1 cellular context compared by ENCODE assay signal in the genomic region with DNA sequence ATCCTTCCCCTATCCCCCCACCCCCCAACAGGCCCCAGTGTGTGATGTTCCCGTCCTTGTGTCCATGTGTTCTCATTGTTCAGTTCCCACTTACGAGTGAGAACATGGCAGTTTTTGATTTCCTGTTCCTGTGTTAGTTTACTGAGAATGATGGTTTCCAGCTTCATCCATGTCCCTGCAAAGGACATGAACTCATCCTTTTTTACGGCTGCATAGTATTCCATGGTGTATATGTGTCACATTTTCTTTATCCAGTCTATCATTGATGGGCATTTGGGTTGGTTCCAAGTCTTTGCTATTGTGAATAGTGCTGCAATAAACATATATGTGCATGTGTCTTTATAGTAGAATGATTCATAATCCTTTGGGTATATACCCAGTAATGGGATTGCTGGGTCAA.
TF ChIP-seq lines count a peak whose summit lies in the region.
"Not testable (repeated sequence)": the region's sequence is repeated elsewhere in the genome, so short reads cannot be mapped to it uniquely, and the experiment has no call there.

No MANE protein-coding gene starts in this region.

- CTCF ChIA-PET in HEK293 (lab: Yijun Ruan, JAX): not testable (repeated sequence)

- H3K9me3 ChIP-seq in HEK293 (ENCODE audit: control insufficient read depth, insufficient read depth, low read depth, low read length): not testable (repeated sequence)

- not testable (repeated sequence) for H3K4me1 ChIP-seq in HEK293 (ENCODE audit: control insufficient read depth, insufficient read depth, low read length)

- POLR2A ChIA-PET in HEK293 (lab: Yijun Ruan, JAX): not testable (repeated sequence)

- TF ChIP-seq CTCF in HEK293 (tag by site-specific recombination; IDR thresholded peaks at IDR 0.05): not testable (repeated sequence)

- not testable (repeated sequence) for H3K27ac ChIP-seq in HEK293 (ENCODE audit: extremely low read depth, low read depth, low read length)

- not testable (repeated sequence) for H3K4me3 ChIP-seq in HEK293 (ENCODE audit: low read depth, low read length)

- H3K36me3 ChIP-seq in HEK293 (ENCODE audit: control insufficient read depth in 2 of 2, insufficient read depth in 1 of 2, low read length in 2 of 2): peaks cover 0 to 21% of the 10 kb centered on the region in 2 experiments; a peak in 1 of 3 replicates

TF ChIP-seq in HEK293, 187 proteins besides CTCF, POLR2A, EP300 and RAD21:
- TF ChIP-seq, protein P1, sequence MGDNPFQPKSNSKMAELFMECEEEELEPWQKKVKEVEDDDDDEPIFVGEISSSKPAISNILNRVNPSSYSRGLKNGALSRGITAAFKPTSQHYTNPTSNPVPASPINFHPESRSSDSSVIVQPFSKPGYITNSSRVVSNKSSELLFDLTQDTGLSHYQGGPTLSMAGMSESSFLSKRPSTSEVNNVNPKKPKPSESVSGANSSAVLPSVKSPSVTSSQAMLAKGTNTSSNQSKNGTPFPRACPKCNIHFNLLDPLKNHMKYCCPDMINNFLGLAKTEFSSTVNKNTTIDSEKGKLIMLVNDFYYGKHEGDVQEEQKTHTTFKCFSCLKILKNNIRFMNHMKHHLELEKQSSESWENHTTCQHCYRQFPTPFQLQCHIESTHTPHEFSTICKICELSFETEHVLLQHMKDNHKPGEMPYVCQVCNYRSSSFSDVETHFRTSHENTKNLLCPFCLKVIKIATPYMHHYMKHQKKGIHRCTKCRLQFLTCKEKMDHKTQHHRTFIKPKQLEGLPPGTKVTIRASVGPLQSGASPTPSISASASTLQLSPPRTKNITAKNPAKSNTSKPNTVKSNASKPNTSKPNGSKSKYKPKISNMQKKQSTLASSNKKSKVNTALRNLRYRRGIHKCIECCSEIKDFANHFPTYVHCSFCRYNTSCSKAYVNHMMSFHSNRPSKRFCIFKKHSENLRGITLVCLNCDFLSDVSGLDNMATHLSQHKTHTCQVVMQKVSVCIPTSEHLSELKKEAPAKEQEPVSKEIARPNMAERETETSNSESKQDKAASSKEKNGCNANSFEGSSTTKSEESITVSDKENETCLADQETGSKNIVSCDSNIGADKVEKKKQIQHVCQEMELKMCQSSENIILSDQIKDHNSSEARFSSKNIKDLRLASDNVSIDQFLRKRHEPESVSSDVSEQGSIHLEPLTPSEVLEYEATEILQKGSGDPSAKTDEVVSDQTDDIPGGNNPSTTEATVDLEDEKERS (tag by site-specific recombination; IDR thresholded peaks at IDR 0.05): 0 out of 2 replicates have a peak, but pooled peaks have one; percentile 65
- peak; percentile 92 for TF ChIP-seq ZNF146 (tag by site-specific recombination; IDR thresholded peaks at IDR 0.05)
